Comparison of ENCODE assay signal across 11 cellular contexts in the genomic region with DNA sequence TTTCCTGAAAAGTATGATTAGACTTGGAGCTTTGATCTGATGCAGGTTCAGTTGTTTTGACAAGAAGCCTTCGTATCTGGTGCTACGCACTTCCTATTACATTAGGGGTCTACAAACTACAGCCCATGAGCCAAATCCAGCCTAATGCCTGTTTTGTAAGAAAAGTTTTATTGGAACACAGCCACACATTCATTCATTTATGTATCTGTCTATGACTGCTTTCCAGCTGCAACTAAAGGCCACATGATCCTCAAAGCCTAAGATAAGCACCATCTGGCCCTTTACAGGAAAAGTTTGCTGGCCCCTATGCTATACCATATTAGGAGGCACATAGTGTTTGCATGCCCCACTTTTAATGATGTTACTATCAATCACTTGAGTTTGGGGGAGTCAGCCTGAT. TPM values are rescaled to one million over a fixed set of nuclear protein-coding genes. Genes with fewer than 3 reads are reported as not detected.
A peak's percentile ranks its signal among the peaks of the same experiment; 100 is the strongest.
DNase-seq lines count a peak whose midpoint lies in the region; ATAC-seq and TF ChIP-seq lines count a peak whose summit lies in the region.
"Had no signal": no experiment of that assay in that cellular context is flagged by ENCODE, and none has a peak within 500 bp of the region (broad histone marks: within the 10 kb centered on the region; RNA-seq: fewer than 3 reads in every experiment).

No MANE protein-coding gene starts in this region.

- DNase-seq in HFFc6 (no peak), T-helper 17 cell (no peak), cardiac muscle cell (ENCODE audit: low read depth in 1 of 2, low spot score in 1 of 2) (peak; percentile 7 to 87), spleen (no peak), NCI-H748 treated with DMSO at 0.1 percent for 48 hours (lab: John Stamatoyannopoulos, UW) (no peak), mucosa of descending colon (no peak)
- no peak for DNase-seq in effector memory CD8-positive, alpha-beta T cell
- DNase-seq: activated naive CD4-positive, alpha-beta T cell treated with Interleukin-2 at 50 U/mL for 16 hours; naive thymus-derived CD4-positive, alpha-beta T cell had no signal

- H3K36me3 ChIP-seq in cardiac muscle cell (no peaks in the 10 kb centered on the region), spleen (no peaks in the 10 kb centered on the region), mucosa of descending colon (ENCODE audit: low read depth) (no peaks in the 10 kb centered on the region)

- intact Hi-C loops in spleen (cut with DNase I; ENCODE audit: low total_unique reads) (no loop called here), mucosa of descending colon (cut with DNase I, micrococcal nuclease) (no loop called here)

- H3K27ac Mint-ChIP-seq in HFFc6 (peak overlapping the region; percentile 77), T-helper 17 cell (peak overlapping the region; percentile 83)
- peak overlapping the region in 1 of 2 donors; percentile 87 for H3K27ac Mint-ChIP-seq in effector memory CD8-positive, alpha-beta T cell

- H3K4me3 Mint-ChIP-seq in HFFc6 (peak overlapping the region; percentile 51; the same call in 1 of the 2 replicates), T-helper 17 cell (no peak overlapping the region)
- peak overlapping the region in 1 of 2 donors; percentile 3 for H3K4me3 Mint-ChIP-seq in effector memory CD8-positive, alpha-beta T cell
- H3K4me3 Mint-ChIP-seq: naive thymus-derived CD4-positive, alpha-beta T cell had no signal

- H3K27me3 Mint-ChIP-seq in HFFc6 (ENCODE audit: insufficient read depth) (no peaks in the 10 kb centered on the region), T-helper 17 cell (no peaks in the 10 kb centered on the region)
- H3K27me3 Mint-ChIP-seq in effector memory CD8-positive, alpha-beta T cell: no peaks in the 10 kb centered on the region
- H3K27me3 Mint-ChIP-seq: naive thymus-derived CD4-positive, alpha-beta T cell had no signal

- TF ChIP-seq CTCF in HFFc6 (IDR thresholded peaks at IDR 0.05) (no peak), cardiac muscle cell (IDR thresholded peaks at IDR 0.05; ENCODE audit: low read depth, low read length) (no peak), spleen (IDR thresholded peaks at IDR 0.05 in 8 of 11, conservative IDR thresholded peaks at IDR 0.05 in 3 of 11) (no peak), mucosa of descending colon (IDR thresholded peaks at IDR 0.05) (no peak)

- peaks cover 51% of the 10 kb centered on the region for H3K4me1 Mint-ChIP-seq in HFFc6 (ENCODE audit: low read depth)
- H3K4me1 Mint-ChIP-seq in T-helper 17 cell: peaks cover 32% of the 10 kb centered on the region
- peaks cover 11 to 31% of the 10 kb centered on the region in 2 donors for H3K4me1 Mint-ChIP-seq in effector memory CD8-positive, alpha-beta T cell (ENCODE audit: low read depth in 2 of 2)

- H3K27ac ChIP-seq in cardiac muscle cell (peak overlapping the region; percentile 44), spleen (peak overlapping the region in 5 of 8 donors; percentile 44 to 83 (median 73))
- H3K27ac ChIP-seq: VCaP had no signal

- no peak overlapping the region for H3K4me3 ChIP-seq in cardiac muscle cell
- no peak overlapping the region for H3K4me3 ChIP-seq in spleen
- no peak overlapping the region for H3K4me3 ChIP-seq in mucosa of descending colon

- WGBS in spleen, 5 donors: 79 to 94% (median 89%) methylated on average over 2 of the region's 2 CpGs

- H3K9me3 Mint-ChIP-seq in HFFc6: no peaks in the 10 kb centered on the region
- H3K9me3 Mint-ChIP-seq in effector memory CD8-positive, alpha-beta T cell: no peaks in the 10 kb centered on the region
- H3K9me3 Mint-ChIP-seq: naive thymus-derived CD4-positive, alpha-beta T cell had no signal

- TF ChIP-seq POLR2A in spleen (IDR thresholded peaks at IDR 0.05): no peak

- H3K27me3 ChIP-seq in cardiac muscle cell (no peaks in the 10 kb centered on the region), spleen (replicated peaks in 1 of 7) (no peaks in the 10 kb centered on the region)

- H3K36me3 Mint-ChIP-seq in HFFc6 (ENCODE audit: low read depth) (no peaks in the 10 kb centered on the region), T-helper 17 cell (ENCODE audit: low read depth) (peaks cover 2% of the 10 kb centered on the region)
- H3K36me3 Mint-ChIP-seq in effector memory CD8-positive, alpha-beta T cell (ENCODE audit: insufficient read depth): peaks cover 8% of the 10 kb centered on the region

- H3K4me1 ChIP-seq in cardiac muscle cell (ENCODE audit: low read depth) (peaks cover 14% of the 10 kb centered on the region), spleen (peaks cover 11 to 77% (median 33%) of the 10 kb centered on the region in 6 donors), mucosa of descending colon (ENCODE audit: low read depth) (peaks cover 19% of the 10 kb centered on the region)

- ATAC-seq in T-helper 17 cell (no peak), GM21528 (IDR thresholded peaks at IDR 0.05; ENCODE audit: low FRiP score, unreplicated experiment) (no peak), mucosa of descending colon (no peak)
- no peak for ATAC-seq in effector memory CD8-positive, alpha-beta T cell (replicated peaks)
- ATAC-seq: naive thymus-derived CD4-positive, alpha-beta T cell had no signal

- H3K9me3 ChIP-seq in T-helper 17 cell (ENCODE audit: control insufficient read depth, low read length, poor library complexity, severe bottlenecking) (no peaks in the 10 kb centered on the region), cardiac muscle cell (ENCODE audit: low read depth) (no peaks in the 10 kb centered on the region), spleen (no peaks in the 10 kb centered on the region), mucosa of descending colon (no peaks in the 10 kb centered on the region)

RNA-seq across cellular contexts. Expression of a gene that starts 26.0 kb away (rescaled TPM):
- total RNA-seq in HFFc6 (2021; fragmentation: NEBNext Ultra II Directional; extraction: Animal tissue kit (Norgen Biotek cat#: 25700)): 10 to 100 TPM; 10.1 to 12.3 (median 11.1) TPM
- 10 to 100 TPM; 34.9 to 38.3 TPM for total RNA-seq in T-helper 17 cell
- total RNA-seq in cardiac muscle cell: 9.0 and 14.1 TPM in 2 replicates
- polyA plus RNA-seq in cardiac muscle cell: 6.4 and 8.1 TPM in 2 replicates
- 10 to 100 TPM; 17.6 to 29.8 (median 23.7) TPM for total RNA-seq in spleen
- polyA plus RNA-seq in spleen: 1 to 10 TPM; 4.3 to 5.4 (median 5.3) TPM
- 10 to 100 TPM; 20.4 to 31.6 (median 30.4) TPM for total RNA-seq in mucosa of descending colon

Comparison
In these comparisons a context has a peak if more than half of its experiments do, and no peak if none do; other contexts are left out.
1. DNase-seq: peak in cardiac muscle cell (2 of 2); none in HFFc6 (single experiment), T-helper 17 cell (0 of 3), spleen (single experiment), NCI-H748 treated with DMSO at 0.1 percent for 48 hours (single experiment), effector memory CD8-positive, alpha-beta T cell (0 of 3) and mucosa of descending colon (0 of 3).